In genomic region chr3:107798381-107798780, GRCh38 we compare ENCODE assay signal across 27 cellular contexts.
DNase-seq lines count a peak whose midpoint lies in the region; ATAC-seq and TF ChIP-seq lines count a peak whose summit lies in the region.
"Had no signal": no experiment of that assay in that cellular context is flagged by ENCODE, and none has a peak within 500 bp of the region (broad histone marks: within the 10 kb centered on the region; RNA-seq: fewer than 3 reads in every experiment).

No MANE protein-coding gene starts in this region.

- peak; percentile 33 for DNase-seq in AG08395 (ENCODE audit: low spot score)
- peak; percentile 43 for DNase-seq in IMR-90
- peak; percentile 33 for DNase-seq in cerebellum (ENCODE audit: low spot score)
- peak; percentile 31 to 65 for DNase-seq in lung microvascular endothelial cell (ENCODE audit: low read depth in 2 of 2)
- no peak for DNase-seq in iPS-NIHi7 (ENCODE audit: extremely low spot score)
- DNase-seq in cortex of kidney (lab: John Stamatoyannopoulos, UW), result no peak
- no peak for DNase-seq in NCI-H2081 (lab: John Stamatoyannopoulos, UW)
- DNase-seq in amniotic stem cell (lab: John Stamatoyannopoulos, UW), result no peak
- DNase-seq: activated CD4-positive, alpha-beta T cell treated with anti-CD3 and anti-CD28 coated beads, Interleukin-2, amount 10 ng/mL, durations not matched to agents 7 days and 5 days; activated naive CD4-positive, alpha-beta T cell treated with anti-CD3 and anti-CD28 coated beads, Interleukin-2, amount 10 ng/mL, durations not matched to agents 7 days and 5 days; anterior cingulate cortex; Caco-2; DMS79 treated with DMSO at 0.1 percent for 48 hours; H7; head of caudate nucleus; left cardiac atrium; naive B cell; NCI-H1105; NCI-H1930; NCI-H2227 treated with DMSO at 0.1 percent for 48 hours; NCI-H748 treated with DMSO at 0.1 percent for 48 hours; spleen; stimulated activated CD4-positive, alpha-beta T cell treated with anti-CD3 and anti-CD28 coated beads, Interleukin-2, amount 100 ng/mL, for 48 hours; WERI-Rb-1 had no signal

- no peak overlapping the region for H3K56ac ChIP-seq in IMR-90 (ENCODE audit: extremely low read depth, insufficient read depth, low read length)

- no peaks in the 10 kb centered on the region for H3K79me1 ChIP-seq in IMR-90 (ENCODE audit: low read depth in 1 of 2, low read length in 2 of 2)

- no peak overlapping the region for H4K5ac ChIP-seq in IMR-90 (ENCODE audit: low read depth, low read length)

- CTCF ChIA-PET in IMR-90 (lab: Yijun Ruan, JAX), result no interaction called here

- H2BK20ac ChIP-seq in IMR-90 (ENCODE audit: low read depth, low read length), result no peak overlapping the region

- peaks cover 4% of the 10 kb centered on the region; the same call in 1 of the 2 replicates for H3K9me1 ChIP-seq in IMR-90 (ENCODE audit: insufficient read depth, low read length)

- no peak overlapping the region for H2AK5ac ChIP-seq in IMR-90 (ENCODE audit: low read depth, low read length)

- H3K18ac ChIP-seq in IMR-90 (ENCODE audit: low read depth, low read length), result no peak overlapping the region; the same call in 1 of the 2 replicates

- no peak overlapping the region for H2AFZ ChIP-seq in IMR-90 (replicated peaks; ENCODE audit: low read length, poor library complexity)

- no peak overlapping the region for H2AK9ac ChIP-seq in IMR-90 (replicated peaks; ENCODE audit: low read depth, low read length, poor library complexity)

- peak; percentile 58 for ATAC-seq in IMR-90 (ENCODE audit: low read depth)
- ATAC-seq: stimulated activated effector memory CD8-positive, alpha-beta T cell treated with anti-CD3 and anti-CD28 coated beads, Interleukin-12 subunit alpha, Interleukin-12 subunit beta, amount 100 ng/mL, for 72 hours had no signal

- peak overlapping the region; percentile 42 for H2BK5ac ChIP-seq in IMR-90 (ENCODE audit: low read depth, low read length, poor library complexity, severe bottlenecking)

- in situ Hi-C loops in IMR-90 (cut with MboI; ENCODE audit: low sequenced_read_pairs), result no loop called here

- TF ChIP-seq POLR2A in IMR-90 (IDR thresholded peaks at IDR 0.05; ENCODE audit: low read depth, low read length), result no peak

- H3K4me1 ChIP-seq in IMR-90 (ENCODE audit: control insufficient read depth, insufficient read depth, low read length), result peaks cover 2% of the 10 kb centered on the region
- H3K4me1 ChIP-seq: Caco-2 had no signal

- H3K9me3 ChIP-seq in IMR-90 (ENCODE audit: control insufficient read depth, insufficient read depth, low read length), result no peaks in the 10 kb centered on the region
- H3K9me3 ChIP-seq: Caco-2, right atrium auricular region, spleen, suprapubic skin had no signal

- no peak overlapping the region for H3K23ac ChIP-seq in IMR-90 (ENCODE audit: low read depth, low read length)

- H3K4me3 ChIP-seq in IMR-90 (ENCODE audit: insufficient read depth, low read depth, low read length), result no peak overlapping the region
- H3K4me3 ChIP-seq: right atrium auricular region, spleen, suprapubic skin had no signal

- dilution Hi-C loops in IMR-90 (cut with HindIII; ENCODE audit: low sequenced_read_pairs, unreplicated experiment), result no loop called here

- POLR2A ChIA-PET in IMR-90 (lab: Charles Lee; ENCODE audit: unreplicated experiment), result no interaction called here

- H4K20me1 ChIP-seq in IMR-90 (ENCODE audit: insufficient read depth, low read length), result no peaks in the 10 kb centered on the region

- no peak overlapping the region for H3K9ac ChIP-seq in IMR-90 (ENCODE audit: low read depth, low read length)

- no CpG with 5 or more reads among the region's 3 CpGs for WGBS in IMR-90 (ENCODE audit: extremely low coverage in 2 of 2, insufficient read length in 1 of 2), 2 experiments

- no peak overlapping the region for H2BK15ac ChIP-seq in IMR-90 (ENCODE audit: low read depth, low read length)

- intact Hi-C loops in IMR-90 (cut with micrococcal nuclease), result no loop called here

- no peak overlapping the region for H3K14ac ChIP-seq in IMR-90 (replicated peaks; ENCODE audit: low read depth, low read length)

- no peak overlapping the region; the same call in 1 of the 2 replicates for H4K91ac ChIP-seq in IMR-90 (ENCODE audit: insufficient read depth, low read depth, low read length)

- no peaks in the 10 kb centered on the region for H3K27me3 ChIP-seq in IMR-90 (ENCODE audit: control insufficient read depth, insufficient read depth, low read length)
- H3K27me3 ChIP-seq: right atrium auricular region, spleen, suprapubic skin had no signal

- BruUV-seq in IMR-90 (replicated peaks; lab: Mats Ljungman, UMichigan), result no TSS peak

- TF ChIP-seq CTCF in IMR-90 (conservative IDR thresholded peaks at IDR 0.05; ENCODE audit: low read depth, low read length), result no peak

- 0 out of 2 replicates have a peak overlapping the region, but pooled peaks have one; percentile 11 for H3K4me2 ChIP-seq in IMR-90 (ENCODE audit: low read depth, low read length)

- H3K27ac ChIP-seq in IMR-90 (ENCODE audit: insufficient read depth, low read length), result no peak overlapping the region
- H3K27ac ChIP-seq: right atrium auricular region, suprapubic skin, WERI-Rb-1 had no signal

- H3K36me3 ChIP-seq in IMR-90 (ENCODE audit: control insufficient read depth, insufficient read depth, low read length), result peaks cover 23% of the 10 kb centered on the region

- H4K8ac ChIP-seq in IMR-90 (ENCODE audit: low read depth in 2 of 2, low read length in 2 of 2), result no peak overlapping the region

- no peak overlapping the region; the same call in 1 of the 2 replicates for H3K4ac ChIP-seq in IMR-90 (ENCODE audit: low read depth, low read length)

- no peak for TF ChIP-seq RAD21 in IMR-90 (IDR thresholded peaks at IDR 0.05; ENCODE audit: low read length)

- peak overlapping the region; percentile 10; the same call in 1 of the 2 replicates for H2BK120ac ChIP-seq in IMR-90 (ENCODE audit: low read depth, low read length)

TF ChIP-seq in IMR-90, 13 proteins besides CTCF, POLR2A, EP300 and RAD21:
- TF ChIP-seq MAZ (IDR thresholded peaks at IDR 0.05; ENCODE audit: borderline replicate concordance, low read depth, low read length) (no peak), CHD1 (IDR thresholded peaks at IDR 0.05; ENCODE audit: low read depth, low read length) (no peak), CEBPB (IDR thresholded peaks at IDR 0.05; ENCODE audit: low read depth, low read length) (no peak), SMC3 (IDR thresholded peaks at IDR 0.05; ENCODE audit: low read depth, low read length) (no peak)
TF ChIP-seq in IMR-90: peak in this region for 0.

Comparison
In these comparisons a context has a peak if more than half of its experiments do, and no peak if none do; other contexts are left out.
1. DNase-seq: peak in AG08395 (single experiment), IMR-90 (single experiment), cerebellum (single experiment) and lung microvascular endothelial cell (2 of 2); none in iPS-NIHi7 (single experiment), cortex of kidney (single experiment), NCI-H2081 (0 of 2) and amniotic stem cell (single experiment).